In genomic region chr12:54658306-54659264, GRCh38 we compare ENCODE assay signal across 8 cellular contexts. TPM values are rescaled to one million over a fixed set of nuclear protein-coding genes. Genes with fewer than 3 reads are reported as not detected.
DNase-seq lines count a peak whose midpoint lies in the region; ATAC-seq and TF ChIP-seq lines count a peak whose summit lies in the region.

No MANE protein-coding gene starts in this region.

- peak; percentile 60 for TF ChIP-seq CTCF in HL-60 (IDR thresholded peaks at IDR 0.05; ENCODE audit: insufficient read depth, low read length)

- H3K4me3 ChIP-seq in HL-60 (replicated peaks; ENCODE audit: insufficient read depth, low read length) (no peak overlapping the region), SJCRH30 (no peak overlapping the region), mesendoderm (ENCODE audit: low read length) (no peak overlapping the region)

- peaks cover 3% of the 10 kb centered on the region for H3K27me3 ChIP-seq in HL-60 (ENCODE audit: insufficient read depth, poor library complexity, severe bottlenecking)
- H3K27me3 ChIP-seq in SJCRH30 = no peaks in the 10 kb centered on the region
- no peaks in the 10 kb centered on the region for H3K27me3 ChIP-seq in mesendoderm (ENCODE audit: insufficient read depth, low read length, poor library complexity)

- no CpG with 5 or more reads among the region's 19 CpGs for WGBS in mesendoderm (ENCODE audit: extremely low coverage, insufficient coverage, low lambda C conversion rate)

- H3K36me3 ChIP-seq in SJCRH30 = no peaks in the 10 kb centered on the region
- H3K36me3 ChIP-seq in mesendoderm (ENCODE audit: control insufficient read depth, insufficient read depth, low read length) = no peaks in the 10 kb centered on the region

- H3K27ac ChIP-seq in HL-60 (replicated peaks) (no peak overlapping the region), SJCRH30 (no peak overlapping the region), mesendoderm (ENCODE audit: low read depth, low read length) (no peak overlapping the region)

- no peaks in the 10 kb centered on the region for H3K9me3 ChIP-seq in SJCRH30 (replicated peaks)

- no peak overlapping the region for H2AK5ac ChIP-seq in mesendoderm (ENCODE audit: low read length)

- no peak overlapping the region for H2BK120ac ChIP-seq in mesendoderm (ENCODE audit: low read depth, low read length)

- no peak overlapping the region for H3K4ac ChIP-seq in mesendoderm (ENCODE audit: low read depth, low read length)

- ATAC-seq in GM19351 (IDR thresholded peaks at IDR 0.05; ENCODE audit: unreplicated experiment) = peak; percentile 83

- no peak overlapping the region for H3K18ac ChIP-seq in mesendoderm (ENCODE audit: low read length)

- DNase-seq in COLO668 (lab: John Stamatoyannopoulos, UW; ENCODE audit: unreplicated experiment) (peak; percentile 6), HL-60 (ENCODE audit: low read depth in 1 of 2, low spot score in 1 of 2) (peak; percentile 4 to 48), SJCRH30 (peak; percentile 30 to 60), amniotic epithelial cell (ENCODE audit: low read depth) (peak; percentile 82), mesendoderm (peak; percentile 89), dedifferentiated amniotic fluid mesenchymal stem cell (ENCODE audit: extremely low spot score) (no peak), cerebellum (ENCODE audit: low spot score) (no peak)

- no peak overlapping the region for H3K4me2 ChIP-seq in mesendoderm (ENCODE audit: low read length)

- H3K79me2 ChIP-seq in mesendoderm (ENCODE audit: control insufficient read depth, insufficient read depth, low read length) = no peaks in the 10 kb centered on the region

- no peak overlapping the region for H3K56ac ChIP-seq in mesendoderm (ENCODE audit: low read length)

- H3K4me1 ChIP-seq in SJCRH30 (no peaks in the 10 kb centered on the region), mesendoderm (ENCODE audit: control insufficient read depth, low read depth, low read length) (no peaks in the 10 kb centered on the region)

- H3K23ac ChIP-seq in mesendoderm (ENCODE audit: low read length) = no peak overlapping the region

- no peak overlapping the region for H2BK5ac ChIP-seq in mesendoderm (ENCODE audit: low read length)

- no peaks in the 10 kb centered on the region for H3K79me1 ChIP-seq in mesendoderm (ENCODE audit: low read length)

- H4K5ac ChIP-seq in mesendoderm (ENCODE audit: low read length) = no peak overlapping the region

- H4K8ac ChIP-seq in mesendoderm (ENCODE audit: low read depth, low read length) = no peak overlapping the region

- H2BK15ac ChIP-seq in mesendoderm (replicated peaks; ENCODE audit: low read depth) = no peak overlapping the region

- H3K9ac ChIP-seq in mesendoderm (ENCODE audit: low read length) = no peak overlapping the region

RNA-seq across cellular contexts. Expression of gene DCD, which starts 10.4 kb away (rescaled TPM):
- total RNA-seq in SJCRH30 (2014; rRNA removed; shearing (Covaris generic)) = not detected in 2 replicates
- not detected for polyA plus RNA-seq in mesendoderm (2013, experiment 1 of 2)
- not detected for polyA plus RNA-seq in mesendoderm (2013, experiment 2 of 2)
- total RNA-seq in cerebellum = not detected

RNA-seq across cellular contexts. Expression of gene LACRT, which starts 23.9 kb away (rescaled TPM):
- not detected in 2 replicates for total RNA-seq in SJCRH30 (2014; rRNA removed; shearing (Covaris generic))
- polyA plus RNA-seq in mesendoderm (2013, experiment 1 of 2) = not detected
- not detected for polyA plus RNA-seq in mesendoderm (2013, experiment 2 of 2)
- total RNA-seq in cerebellum = not detected

Comparison
In these comparisons a context has a peak if more than half of its experiments do, and no peak if none do; other contexts are left out.
1. DNase-seq: peak in COLO668 (single experiment), HL-60 (2 of 2), SJCRH30 (2 of 2), amniotic epithelial cell (single experiment) and mesendoderm (single experiment); none in dedifferentiated amniotic fluid mesenchymal stem cell (single experiment) and cerebellum (single experiment).